ENCODE assay signal across 10 cellular contexts in the genomic region with DNA sequence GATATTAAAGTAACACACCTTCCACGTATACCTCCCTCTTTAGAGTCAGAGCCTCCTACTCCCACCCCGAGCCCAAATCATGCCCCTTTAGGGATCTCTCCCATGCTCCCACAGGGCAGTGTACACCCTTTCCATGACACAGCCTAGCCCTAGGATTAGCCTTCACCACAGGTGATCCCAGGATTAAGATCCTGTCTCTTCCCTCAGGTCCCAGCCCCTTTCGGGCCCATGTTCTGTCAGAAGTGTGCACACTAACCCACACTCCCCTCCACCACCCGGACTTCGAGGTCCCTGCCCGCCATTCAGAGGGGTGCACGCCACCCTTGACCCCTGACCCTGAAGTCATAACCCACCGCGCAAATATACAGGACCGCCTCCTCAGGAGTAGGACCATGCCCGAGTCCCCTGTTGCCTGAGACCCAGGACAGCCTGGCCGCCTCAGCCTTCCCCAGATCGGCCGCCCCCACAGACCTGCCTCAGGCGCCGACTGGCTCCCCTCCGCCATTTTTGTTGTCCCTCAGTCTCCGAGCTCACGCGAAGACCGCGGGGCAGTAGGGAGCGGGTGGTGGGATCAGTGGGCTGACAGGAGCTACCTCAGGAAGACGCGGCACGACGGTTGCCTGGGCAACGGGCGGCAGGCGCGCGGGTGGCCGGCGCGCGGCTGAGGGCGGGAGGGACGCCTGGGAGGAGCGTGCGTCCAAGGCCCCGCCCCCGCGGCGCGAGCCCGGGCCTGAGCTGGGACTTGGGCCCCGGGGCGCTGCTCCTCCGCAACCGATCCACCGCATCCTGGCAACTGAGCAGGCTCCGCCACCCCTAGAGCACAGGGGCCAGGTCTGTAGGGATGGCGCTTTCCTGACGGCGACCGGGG. TPM values are rescaled to one million over a fixed set of nuclear protein-coding genes. Genes with fewer than 3 reads are reported as not detected.
DNase-seq lines count a peak whose midpoint lies in the region; ATAC-seq, FAIRE-seq and TF ChIP-seq lines count a peak whose summit lies in the region.
"Had no signal": no experiment of that assay in that cellular context is flagged by ENCODE, and none has a peak within 500 bp of the region (broad histone marks: within the 10 kb centered on the region; RNA-seq: fewer than 3 reads in every experiment).

A gene (minus strand): TSS at position 663 of the 868 bp plus-strand sequence.

- no peak for FAIRE-seq in HTR-8/SVneo (lab: Jason Lieb, UNC)

- ATAC-seq in GM18867 (IDR thresholded peaks at IDR 0.05; ENCODE audit: unreplicated experiment) (no peak), HG02610 (IDR thresholded peaks at IDR 0.05; ENCODE audit: unreplicated experiment) (no peak)
- ATAC-seq: HCT116 had no signal

- peak within 1 kb of the TSS; percentile 32; the same call in 1 of the 2 replicates for H3K27ac ChIP-seq in VCaP
- H3K27ac ChIP-seq: epithelial cell of prostate had no signal

- TF ChIP-seq CTCF in VCaP (conservative IDR thresholded peaks at IDR 0.05): no peak

- in situ Hi-C loops in KBM-7 (cut with MboI; ENCODE audit: low pct_unique_long_range_greater_than_20kb, low sequenced_read_pairs): no loop called here

- DNase-seq in COLO668 (lab: John Stamatoyannopoulos, UW; ENCODE audit: unreplicated experiment) (peak; percentile 99), KBM-7 (peak; percentile 9), foreskin melanocyte (peak; percentile 13), occipital lobe (lab: John Stamatoyannopoulos, UW) (peak; percentile 77), HTR-8/SVneo (ENCODE audit: insufficient read length, low spot score) (no peak)

RNA-seq across cellular contexts. Expression of the gene that starts here (rescaled TPM):
- total RNA-seq in occipital lobe: 3.4 TPM
